Comparison of ENCODE assay signal across 10 cellular contexts in the genomic region with DNA sequence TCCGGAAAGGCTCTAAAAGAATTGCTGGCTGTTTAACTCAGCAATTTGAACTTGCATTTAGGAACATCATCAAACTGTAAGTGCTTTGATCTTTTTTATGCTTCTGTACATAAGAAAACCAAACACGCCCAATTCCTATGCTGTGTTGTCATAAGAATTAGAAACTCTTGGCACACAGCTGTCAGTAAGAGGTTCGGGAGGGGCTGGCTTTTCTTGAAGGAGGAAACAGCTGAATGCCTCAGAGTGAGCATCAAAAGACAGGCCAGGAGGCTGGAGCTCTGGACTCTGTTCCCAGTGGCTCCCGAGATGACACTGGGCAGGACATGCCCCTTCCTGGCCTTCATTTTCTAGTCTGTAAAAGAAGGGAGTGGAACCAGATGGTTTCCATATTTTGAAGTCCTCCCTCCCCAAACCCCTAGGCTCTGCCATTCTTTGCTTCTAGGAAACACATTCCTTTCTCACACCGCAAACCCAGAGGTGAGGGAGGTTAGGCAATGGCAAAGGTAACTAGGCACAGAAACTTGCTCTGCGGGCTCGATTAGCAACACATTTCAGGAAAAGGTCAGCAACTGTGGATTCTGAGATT.
DNase-seq lines count a peak whose midpoint lies in the region; ATAC-seq and TF ChIP-seq lines count a peak whose summit lies in the region.
"Had no signal": no experiment of that assay in that cellular context is flagged by ENCODE, and none has a peak within 500 bp of the region (broad histone marks: within the 10 kb centered on the region; RNA-seq: fewer than 3 reads in every experiment).

No MANE protein-coding gene starts in this region.

- 60 to 74% methylated on average over 7 of the region's 7 CpGs for WGBS in aorta, 2 donors

- CTCF ChIA-PET in activated CD4-positive, alpha-beta T cell treated with anti-CD3 and anti-CD28 coated beads for 36 hours (lab: Charles Lee) = interaction anchor here (1.0 kb wide), 1 partner anchor 130 kb away, joined by 7 read pairs; no protein-coding TSS in a partner anchor

- TF ChIP-seq CTCF in AG09309 (IDR thresholded peaks at IDR 0.05; ENCODE audit: control insufficient read depth, insufficient read depth, low read depth, low read length, missing control alignments) (no peak), colonic mucosa (IDR thresholded peaks at IDR 0.05) (no peak)

- H3K27ac Mint-ChIP-seq in activated CD4-positive, alpha-beta T cell treated with anti-CD3 and anti-CD28 coated beads for 36 hours = no peak overlapping the region
- H3K27ac Mint-ChIP-seq: H9 had no signal

- H3K4me1 ChIP-seq in colonic mucosa = no peaks in the 10 kb centered on the region
- H3K4me1 ChIP-seq in aorta (ENCODE audit: control insufficient read depth in 1 of 2, insufficient read depth in 2 of 2, low read length in 2 of 2) = no peaks in the 10 kb centered on the region

- no peaks in the 10 kb centered on the region for H3K36me3 Mint-ChIP-seq in activated CD4-positive, alpha-beta T cell treated with anti-CD3 and anti-CD28 coated beads for 36 hours (ENCODE audit: low read depth)

- no peaks in the 10 kb centered on the region for H3K27me3 ChIP-seq in colonic mucosa
- no peaks in the 10 kb centered on the region for H3K27me3 ChIP-seq in aorta (ENCODE audit: control insufficient read depth in 1 of 2, insufficient read depth in 2 of 2, low read length in 1 of 2)

- peak; percentile 78 for DNase-seq in AG09309 (ENCODE audit: low read depth)
- DNase-seq in LoVo (ENCODE audit: low spot score) = peak; percentile 91
- peak; percentile 55 for DNase-seq in colonic mucosa
- DNase-seq in myocyte (ENCODE audit: low read depth) = peak; percentile 92
- DNase-seq in aorta = no peak
- no peak for DNase-seq in superior temporal gyrus (ENCODE audit: extremely low spot score)
- DNase-seq in activated CD4-positive, alpha-beta T cell treated with anti-CD3 and anti-CD28 coated beads for 36 hours = no peak
- DNase-seq: H9; stimulated activated CD4-positive, alpha-beta T cell treated with anti-CD3 and anti-CD28 coated beads, Interleukin-12 subunit alpha, Interleukin-12 subunit beta, amount 100 ng/mL, for 4 hours had no signal

- intact Hi-C loops in colonic mucosa (cut with DNase I) = no loop called here
- intact Hi-C loops in aorta (cut with DNase I) = no loop called here
- intact Hi-C loops in activated CD4-positive, alpha-beta T cell treated with anti-CD3 and anti-CD28 coated beads for 36 hours (cut with DNase I, micrococcal nuclease) = no loop called here

- H3K9me3 Mint-ChIP-seq in activated CD4-positive, alpha-beta T cell treated with anti-CD3 and anti-CD28 coated beads for 36 hours (ENCODE audit: low read depth) = no peaks in the 10 kb centered on the region
- H3K9me3 Mint-ChIP-seq: H9 had no signal

- H3K36me3 ChIP-seq in colonic mucosa = no peaks in the 10 kb centered on the region
- no peaks in the 10 kb centered on the region for H3K36me3 ChIP-seq in aorta (ENCODE audit: control insufficient read depth in 1 of 2, insufficient read depth in 2 of 2, low read length in 1 of 2)

- no peaks in the 10 kb centered on the region for H3K4me1 Mint-ChIP-seq in activated CD4-positive, alpha-beta T cell treated with anti-CD3 and anti-CD28 coated beads for 36 hours

- no peak overlapping the region for H3K27ac ChIP-seq in colonic mucosa
- H3K27ac ChIP-seq in aorta (ENCODE audit: low read depth in 1 of 2, low read length in 2 of 2) = no peak overlapping the region

- H3K4me3 Mint-ChIP-seq in activated CD4-positive, alpha-beta T cell treated with anti-CD3 and anti-CD28 coated beads for 36 hours = no peak overlapping the region

- H3K27me3 Mint-ChIP-seq in activated CD4-positive, alpha-beta T cell treated with anti-CD3 and anti-CD28 coated beads for 36 hours = no peaks in the 10 kb centered on the region

- H3K9ac ChIP-seq in colonic mucosa (ENCODE audit: low read depth in 2 of 2, low read length in 2 of 2) = no peak overlapping the region

- no peak for ATAC-seq in aorta (ENCODE audit: low FRiP score)
- ATAC-seq in HG03354 (IDR thresholded peaks at IDR 0.05; ENCODE audit: poor library complexity, severe bottlenecking, unreplicated experiment) = no peak
- no peak for ATAC-seq in activated CD4-positive, alpha-beta T cell treated with anti-CD3 and anti-CD28 coated beads for 36 hours

- no peak overlapping the region for H3K4me3 ChIP-seq in AG09309 (ENCODE audit: control insufficient read depth, low read depth, low read length)
- H3K4me3 ChIP-seq in colonic mucosa = no peak overlapping the region
- H3K4me3 ChIP-seq in aorta (ENCODE audit: low read length in 2 of 2) = no peak overlapping the region

- no peaks in the 10 kb centered on the region for H3K9me3 ChIP-seq in colonic mucosa
- no peaks in the 10 kb centered on the region for H3K9me3 ChIP-seq in aorta (ENCODE audit: control insufficient read depth, low read length)

- POLR2A ChIA-PET in activated CD4-positive, alpha-beta T cell treated with anti-CD3 and anti-CD28 coated beads for 36 hours (lab: Charles Lee) = no interaction called here

Comparison
In these comparisons a context has a peak if more than half of its experiments do, and no peak if none do; other contexts are left out.
1. DNase-seq: peak in AG09309 (single experiment), LoVo (single experiment), colonic mucosa (single experiment) and myocyte (single experiment); none in aorta (0 of 2), superior temporal gyrus (single experiment) and activated CD4-positive, alpha-beta T cell treated with anti-CD3 and anti-CD28 coated beads for 36 hours (single experiment).